In genomic region chr17:60435244-60436170, GRCh38 we compare ENCODE assay signal across 8 cellular contexts. TPM values are rescaled to one million over a fixed set of nuclear protein-coding genes. Genes with fewer than 3 reads are reported as not detected.
DNase-seq lines count a peak whose midpoint lies in the region; ATAC-seq, FAIRE-seq and TF ChIP-seq lines count a peak whose summit lies in the region.

No MANE protein-coding gene starts in this region.

- intact Hi-C loops in activated CD4-positive, alpha-beta T cell treated with anti-CD3 and anti-CD28 coated beads for 36 hours (cut with DNase I, micrococcal nuclease): loop anchor here (1.0 to 10.0 kb wide), 6 partner anchors 14 to 331 kb away; no protein-coding TSS in a partner anchor
- intact Hi-C loops in HepG2 (cut with micrococcal nuclease; ENCODE audit: unreplicated experiment): loop anchor here (1.0 to 10.0 kb wide), 5 partner anchors 15 to 292 kb away; no protein-coding TSS in a partner anchor

- peak; percentile 92 for TF ChIP-seq RAD21 in HepG2 (CRISPR knock-in tag; IDR thresholded peaks at IDR 0.05)

- peaks cover 12% of the 10 kb centered on the region; the same call in 1 of the 2 replicates for H3K9me3 ChIP-seq in HepG2 (ENCODE audit: low read length)

- H3K9me3 Mint-ChIP-seq in HFFc6: peaks cover 16% of the 10 kb centered on the region
- no peaks in the 10 kb centered on the region for H3K9me3 Mint-ChIP-seq in activated CD4-positive, alpha-beta T cell treated with anti-CD3 and anti-CD28 coated beads for 36 hours (ENCODE audit: low read depth)

- no TSS peak for BruUV-seq in HepG2 (replicated peaks; lab: Mats Ljungman, UMichigan)

- peak; percentile 74 for ATAC-seq in activated CD4-positive, alpha-beta T cell treated with anti-CD3 and anti-CD28 coated beads for 36 hours
- peak; percentile 68 for ATAC-seq in HepG2
- ATAC-seq in GM19351 (IDR thresholded peaks at IDR 0.05; ENCODE audit: unreplicated experiment): no peak

- no peak for TF ChIP-seq EP300 in HepG2 (IDR thresholded peaks at IDR 0.05; ENCODE audit: low read depth in 2 of 2, low read length in 2 of 2)
- TF ChIP-seq EP300 in HepG2 (CRISPR knock-in tag; IDR thresholded peaks at IDR 0.05; ENCODE audit: borderline replicate concordance): no peak

- no peak overlapping the region for H2AFZ ChIP-seq in HepG2 (ENCODE audit: low read length)

- H3K4me1 ChIP-seq in HepG2 (ENCODE audit: insufficient read depth, low read length): peaks cover 25% of the 10 kb centered on the region

- H3K27ac ChIP-seq in HepG2 (ENCODE audit: extremely low read length, insufficient read depth, low read length): no peak overlapping the region

- TF ChIP-seq POLR2A in HepG2 (IDR thresholded peaks at IDR 0.05; ENCODE audit: insufficient read depth in 1 of 2, low read depth in 2 of 2, low read length in 2 of 2): no peak

- 60% methylated on average over 28 of the region's 28 CpGs for WGBS in HepG2 (ENCODE audit: low lambda C conversion rate)

- no peak overlapping the region for H3K9ac ChIP-seq in HepG2 (ENCODE audit: insufficient read depth, low read depth, low read length)

- H3K4me2 ChIP-seq in HepG2 (ENCODE audit: low read depth, low read length): peak overlapping the region; percentile 69

- POLR2A ChIA-PET in activated CD4-positive, alpha-beta T cell treated with anti-CD3 and anti-CD28 coated beads for 36 hours (lab: Charles Lee): no interaction called here
- POLR2A ChIA-PET in HepG2 (lab: Yijun Ruan, JAX): no interaction called here

- peaks cover 9% of the 10 kb centered on the region; the same call in 1 of the 2 replicates for H3K36me3 Mint-ChIP-seq in HFFc6 (ENCODE audit: low read depth)
- no peaks in the 10 kb centered on the region for H3K36me3 Mint-ChIP-seq in activated CD4-positive, alpha-beta T cell treated with anti-CD3 and anti-CD28 coated beads for 36 hours (ENCODE audit: low read depth)

- H3K4me3 ChIP-seq in HepG2 (replicated peaks in 1 of 3; ENCODE audit: insufficient read depth in 1 of 3, low read depth in 2 of 3, low read length in 3 of 3): no peak overlapping the region

- no peaks in the 10 kb centered on the region for H4K20me1 ChIP-seq in HepG2 (ENCODE audit: insufficient read depth, low read length)

- CTCF ChIA-PET in activated CD4-positive, alpha-beta T cell treated with anti-CD3 and anti-CD28 coated beads for 36 hours (lab: Charles Lee): interaction anchor here (0.7 to 1.0 kb wide), 7 partner anchors 24 to 1392 kb away, joined by 3 to 5 read pairs (median 3); no protein-coding TSS in a partner anchor
- CTCF ChIA-PET in HepG2 (lab: Yijun Ruan, JAX; ENCODE audit: low intra/inter-chr PET ratio, low total read pairs): interaction anchor here (0.7 to 2.4 kb wide), 5 partner anchors 15 to 292 kb away, joined by 3 to 28 read pairs (median 7); no protein-coding TSS in a partner anchor

- TF ChIP-seq CTCF in HFFc6 (IDR thresholded peaks at IDR 0.05) (peak; percentile 96), HepG2 (CRISPR knock-in tag; IDR thresholded peaks at IDR 0.05) (peak; percentile 97)

- no peaks in the 10 kb centered on the region for H3K79me2 ChIP-seq in HepG2 (ENCODE audit: insufficient read depth, low read length)

- no peaks in the 10 kb centered on the region for H3K36me3 ChIP-seq in HepG2 (replicated peaks in 1 of 2; ENCODE audit: control insufficient read depth in 1 of 2, insufficient read depth in 2 of 2, low read length in 2 of 2)

- H3K27ac Mint-ChIP-seq in HFFc6: peak overlapping the region; percentile 78
- H3K27ac Mint-ChIP-seq in activated CD4-positive, alpha-beta T cell treated with anti-CD3 and anti-CD28 coated beads for 36 hours: no peak overlapping the region

- H3K4me3 Mint-ChIP-seq in HFFc6: peak overlapping the region; percentile 18; the same call in 1 of the 2 replicates
- H3K4me3 Mint-ChIP-seq in activated CD4-positive, alpha-beta T cell treated with anti-CD3 and anti-CD28 coated beads for 36 hours: no peak overlapping the region

- peaks cover 8% of the 10 kb centered on the region; the same call in 1 of the 2 replicates for H3K27me3 Mint-ChIP-seq in HFFc6 (ENCODE audit: insufficient read depth)
- peaks cover 2% of the 10 kb centered on the region for H3K27me3 Mint-ChIP-seq in activated CD4-positive, alpha-beta T cell treated with anti-CD3 and anti-CD28 coated beads for 36 hours

- peaks cover 21% of the 10 kb centered on the region for H3K4me1 Mint-ChIP-seq in HFFc6 (ENCODE audit: low read depth)
- H3K4me1 Mint-ChIP-seq in activated CD4-positive, alpha-beta T cell treated with anti-CD3 and anti-CD28 coated beads for 36 hours: no peaks in the 10 kb centered on the region

- no peaks in the 10 kb centered on the region; a peak in 1 of 5 replicates for H3K27me3 ChIP-seq in HepG2 (ENCODE audit: control insufficient read depth in 1 of 2, insufficient read depth in 2 of 2, low read length in 2 of 2)

- peak in 12 of 14 donors; percentile 41 to 71 (median 57) for DNase-seq in C1 segment of cervical spinal cord (lab: John Stamatoyannopoulos, UW)
- DNase-seq in HFFc6: peak; percentile 85
- DNase-seq in NCI-H524 treated with DMSO at 0.1 percent for 48 hours (lab: John Stamatoyannopoulos, UW): peak; percentile 48
- DNase-seq in activated CD4-positive, alpha-beta T cell treated with anti-CD3 and anti-CD28 coated beads for 36 hours: peak; percentile 71
- peak; percentile 91 for DNase-seq in dedifferentiated amniotic fluid mesenchymal stem cell (ENCODE audit: extremely low spot score)
- peak; percentile 86 for DNase-seq in HepG2 (ENCODE audit: low spot score)
- DNase-seq in stimulated activated CD4-positive, alpha-beta T cell treated with anti-CD3 and anti-CD28 coated beads, Interleukin-4, amount 100 ng/mL, for 4 hours: peak; percentile 28 to 33

- in situ Hi-C loops in HepG2 (cut with HindIII; ENCODE audit: extremely low pct_ligation_motif_present, low pct_unique_long_range_greater_than_20kb): loop anchor here (10.0 kb wide), 1 partner anchor 271 kb away; no protein-coding TSS in a partner anchor

- FAIRE-seq in HepG2 (lab: Jason Lieb, UNC): peak; percentile 98

TF ChIP-seq in HepG2, 621 proteins besides CTCF, POLR2A, EP300 and RAD21 (continues in another document):
- no peak for TF ChIP-seq ZSCAN29 (CRISPR knock-in tag; conservative IDR thresholded peaks at IDR 0.05)
- no peak for TF ChIP-seq XBP1 (CRISPR knock-in tag; IDR thresholded peaks at IDR 0.05)
- no peak for TF ChIP-seq ZNF138 (CRISPR knock-in tag; IDR thresholded peaks at IDR 0.05; ENCODE audit: low read depth)
- peak; percentile 81 for TF ChIP-seq MIER2 (CRISPR knock-in tag; IDR thresholded peaks at IDR 0.05)

RNA-seq across cellular contexts. Expression of gene CHCT1, which starts 13.2 kb away (rescaled TPM):
- total RNA-seq in HFFc6 (2021; fragmentation: NEBNext Ultra II Directional; extraction: Animal tissue kit (Norgen Biotek cat#: 25700)): not detected
- total RNA-seq in activated CD4-positive, alpha-beta T cell treated with anti-CD3 and anti-CD28 coated beads for 36 hours: under 1 TPM; 0.32 to 0.58 TPM
- total RNA-seq in HepG2 (2016; rRNA removed; fragmentation: Illumina TruSeq; extraction: Trizol): not detected in 2 replicates
- not detected in 2 replicates for total RNA-seq in HepG2 (2016; cell fraction: cytosol; rRNA removed; fragmentation: Illumina TruSeq; extraction: Trizol; ENCODE audit: low read depth)
- not detected in 2 replicates for total RNA-seq in HepG2 (2016; cell fraction: insoluble cytoplasmic fraction; rRNA removed; fragmentation: Illumina TruSeq; extraction: Trizol)
- total RNA-seq in HepG2 (2016; cell fraction: membrane; rRNA removed; fragmentation: Illumina TruSeq; extraction: Trizol): not detected in 2 replicates
- not detected in 2 replicates for total RNA-seq in HepG2 (2016; cell fraction: nucleus; rRNA removed; fragmentation: Illumina TruSeq; extraction: Trizol)
- polyA plus RNA-seq in HepG2 (2011; rRNA removed): not detected in 2 replicates
- not detected in 2 replicates for polyA plus RNA-seq in HepG2 (2011; cell fraction: cytosol; rRNA removed)
- polyA plus RNA-seq in HepG2 (2011; cell fraction: nucleus; rRNA removed): not detected in 2 replicates
- not detected in 2 replicates for polyA plus RNA-seq in HepG2 (2012)
- polyA plus RNA-seq in HepG2 (2016; cell fraction: cytosol; fragmentation: Illumina TruSeq; extraction: Trizol; ENCODE audit: low read depth): not detected in 2 replicates
- not detected in 2 replicates for polyA plus RNA-seq in HepG2 (2016; cell fraction: insoluble cytoplasmic fraction; fragmentation: Illumina TruSeq; extraction: Trizol; ENCODE audit: low read depth)
- polyA plus RNA-seq in HepG2 (2016; cell fraction: membrane; fragmentation: Illumina TruSeq; extraction: Trizol; ENCODE audit: low read depth): not detected in 2 replicates
- polyA plus RNA-seq in HepG2 (2016; cell fraction: nucleus; fragmentation: Illumina TruSeq; extraction: Trizol; ENCODE audit: insufficient read depth, low read depth): not detected in 2 replicates
- polyA minus RNA-seq in HepG2 (2011; rRNA and poly(A)+ RNA removed; ENCODE audit: low replicate concordance): not detected in 2 replicates
- not detected in 2 replicates for polyA minus RNA-seq in HepG2 (2011; cell fraction: cytosol; rRNA and poly(A)+ RNA removed)
- not detected in 2 replicates for polyA minus RNA-seq in HepG2 (2011; cell fraction: nucleus; rRNA and poly(A)+ RNA removed)

RNA-seq across cellular contexts. Expression of gene USP32, which starts 43.6 kb away (rescaled TPM):
- 10 to 100 TPM; 46.7 to 57.3 (median 51.7) TPM for total RNA-seq in HFFc6 (2021; fragmentation: NEBNext Ultra II Directional; extraction: Animal tissue kit (Norgen Biotek cat#: 25700))
- total RNA-seq in activated CD4-positive, alpha-beta T cell treated with anti-CD3 and anti-CD28 coated beads for 36 hours: 10 to 100 TPM; 32.3 to 33.1 TPM
- 39.9 and 52.9 TPM in 2 replicates for total RNA-seq in HepG2 (2016; rRNA removed; fragmentation: Illumina TruSeq; extraction: Trizol)
- total RNA-seq in HepG2 (2016; cell fraction: cytosol; rRNA removed; fragmentation: Illumina TruSeq; extraction: Trizol; ENCODE audit: low read depth): 12.8 and 14.5 TPM in 2 replicates
- total RNA-seq in HepG2 (2016; cell fraction: insoluble cytoplasmic fraction; rRNA removed; fragmentation: Illumina TruSeq; extraction: Trizol): 40.0 and 51.5 TPM in 2 replicates
- total RNA-seq in HepG2 (2016; cell fraction: membrane; rRNA removed; fragmentation: Illumina TruSeq; extraction: Trizol): 25.1 and 28.6 TPM in 2 replicates
- total RNA-seq in HepG2 (2016; cell fraction: nucleus; rRNA removed; fragmentation: Illumina TruSeq; extraction: Trizol): 40.8 and 45.7 TPM in 2 replicates
- 24.9 and 25.6 TPM in 2 replicates for polyA plus RNA-seq in HepG2 (2011; rRNA removed)
- polyA plus RNA-seq in HepG2 (2011; cell fraction: cytosol; rRNA removed): 11.6 and 17.6 TPM in 2 replicates
- 13.1 and 18.9 TPM in 2 replicates for polyA plus RNA-seq in HepG2 (2011; cell fraction: nucleus; rRNA removed)
- 23.3 and 24.2 TPM in 2 replicates for polyA plus RNA-seq in HepG2 (2012)
- 1.5 and 1.6 TPM in 2 replicates for polyA plus RNA-seq in HepG2 (2016; cell fraction: cytosol; fragmentation: Illumina TruSeq; extraction: Trizol; ENCODE audit: low read depth)
- 33.3 and 35.1 TPM in 2 replicates for polyA plus RNA-seq in HepG2 (2016; cell fraction: insoluble cytoplasmic fraction; fragmentation: Illumina TruSeq; extraction: Trizol; ENCODE audit: low read depth)
- polyA plus RNA-seq in HepG2 (2016; cell fraction: membrane; fragmentation: Illumina TruSeq; extraction: Trizol; ENCODE audit: low read depth): 7.6 and 9.5 TPM in 2 replicates
- polyA plus RNA-seq in HepG2 (2016; cell fraction: nucleus; fragmentation: Illumina TruSeq; extraction: Trizol; ENCODE audit: insufficient read depth, low read depth): 26.1 and 32.2 TPM in 2 replicates
- 27.9 and 28.2 TPM in 2 replicates for polyA minus RNA-seq in HepG2 (2011; rRNA and poly(A)+ RNA removed; ENCODE audit: low replicate concordance)
- 23.9 and 34.8 TPM in 2 replicates for polyA minus RNA-seq in HepG2 (2011; cell fraction: cytosol; rRNA and poly(A)+ RNA removed)
- 57.9 and 63.0 TPM in 2 replicates for polyA minus RNA-seq in HepG2 (2011; cell fraction: nucleus; rRNA and poly(A)+ RNA removed)

Comparison
In these comparisons a context has a peak if more than half of its experiments do, and no peak if none do; other contexts are left out.
1. DNase-seq: peak in every context shown above with its lines; median percentile 91 in dedifferentiated amniotic fluid mesenchymal stem cell; 86 in HepG2; 85 in HFFc6; 71 in activated CD4-positive, alpha-beta T cell treated with anti-CD3 and anti-CD28 coated beads for 36 hours; 57 in C1 segment of cervical spinal cord; 48 in NCI-H524 treated with DMSO at 0.1 percent for 48 hours; 30 in stimulated activated CD4-positive, alpha-beta T cell treated with anti-CD3 and anti-CD28 coated beads, Interleukin-4, amount 100 ng/mL, for 4 hours.